Comparison of ENCODE assay signal across 16 cellular contexts in the genomic region with DNA sequence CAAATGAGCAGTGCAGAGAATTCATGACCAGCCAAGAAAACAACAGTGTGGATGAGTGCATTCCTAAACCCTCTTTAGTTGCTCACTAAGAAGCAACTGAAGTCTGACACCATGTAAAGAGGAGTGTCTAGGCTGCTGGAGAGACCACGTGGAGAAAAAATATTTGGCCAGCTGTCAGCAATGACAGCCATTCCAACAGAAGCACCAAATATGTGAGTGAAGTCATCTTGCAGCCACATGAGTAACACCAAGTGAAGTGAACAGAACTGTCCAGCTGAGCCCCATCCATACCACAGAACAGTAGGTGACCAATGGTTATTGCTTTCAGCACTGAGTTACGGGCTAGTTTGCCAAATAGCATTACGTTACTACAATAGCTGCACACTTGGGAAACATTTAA.
DNase-seq lines count a peak whose midpoint lies in the region; ATAC-seq and TF ChIP-seq lines count a peak whose summit lies in the region.
"Had no signal": no experiment of that assay in that cellular context is flagged by ENCODE, and none has a peak within 500 bp of the region (broad histone marks: within the 10 kb centered on the region; RNA-seq: fewer than 3 reads in every experiment).

No MANE protein-coding gene starts in this region.

- peaks cover 11 to 13% of the 10 kb centered on the region in 2 donors for H3K27me3 Mint-ChIP-seq in T-cell

- TF ChIP-seq CTCF in HEK293 (tag by site-specific recombination; IDR thresholded peaks at IDR 0.05) (no peak), astrocyte of the cerebellum (IDR thresholded peaks at IDR 0.05; ENCODE audit: low read depth, low read length, missing control alignments) (no peak)

- POLR2A ChIA-PET in HEK293 (lab: Yijun Ruan, JAX) (no interaction called here), T-cell (lab: Charles Lee) (no interaction called here)

- in situ Hi-C loops in astrocyte of the cerebellum (cut with HindIII; ENCODE audit: low sequenced_read_pairs): no loop called here

- no peaks in the 10 kb centered on the region for H3K4me1 ChIP-seq in HEK293 (ENCODE audit: control insufficient read depth, insufficient read depth, low read length)

- no peaks in the 10 kb centered on the region for H3K9me3 ChIP-seq in HEK293 (ENCODE audit: control insufficient read depth, insufficient read depth, low read depth, low read length)

- H3K36me3 ChIP-seq in HEK293 (ENCODE audit: control insufficient read depth in 2 of 2, insufficient read depth in 1 of 2, low read length in 2 of 2): no peaks in the 10 kb centered on the region
- H3K36me3 ChIP-seq: BLaER1 treated with 17β-estradiol and CSF1 and Interleukin-3, amounts not matched to agents 10 nM and 100 nM had no signal

- H3K4me1 Mint-ChIP-seq in T-cell: no peaks in the 10 kb centered on the region
- H3K4me1 Mint-ChIP-seq: activated naive CD8-positive, alpha-beta T cell treated with anti-CD3 and anti-CD28 coated beads, Interleukin-2, amount 10 ng/mL, durations not matched to agents 7 days and 5 days; H9 had no signal

- H3K4me3 ChIP-seq in HEK293 (ENCODE audit: low read depth, low read length) (no peak overlapping the region), astrocyte of the cerebellum (ENCODE audit: low read depth, low read length) (no peak overlapping the region)
- H3K4me3 ChIP-seq: BLaER1 treated with 17β-estradiol and CSF1 and Interleukin-3, amounts not matched to agents 10 nM and 100 nM; coronary artery had no signal

- peak; percentile 87 for DNase-seq in AG08395 (ENCODE audit: low spot score)
- peak; percentile 99 for DNase-seq in astrocyte of the cerebellum (ENCODE audit: low read depth)
- peak; percentile 83 for DNase-seq in kidney tubule cell (ENCODE audit: low spot score)
- DNase-seq in activated naive CD4-positive, alpha-beta T cell (lab: John Stamatoyannopoulos, UW): no peak
- DNase-seq in activated T-cell treated with anti-CD3 and anti-CD28 coated beads, Interleukin-2, amount 50 U/mL, for 1 hour: no peak
- no peak for DNase-seq in T-cell
- no peak for DNase-seq in activated naive CD4-positive, alpha-beta T cell treated with anti-CD3 and anti-CD28 coated beads, Interleukin-2, amount 50 U/mL, for 72 hours (ENCODE audit: low spot score in 2 of 2)
- DNase-seq: activated naive CD8-positive, alpha-beta T cell treated with anti-CD3 and anti-CD28 coated beads, Interleukin-2, amount 10 ng/mL, durations not matched to agents 7 days and 5 days; erythroblast; H9; NCI-H2171 treated with DMSO at 0.1 percent for 48 hours; posterior cingulate gyrus; SK-N-SH had no signal

- H3K4me3 Mint-ChIP-seq in T-cell: no peak overlapping the region
- H3K4me3 Mint-ChIP-seq: activated naive CD8-positive, alpha-beta T cell treated with anti-CD3 and anti-CD28 coated beads, Interleukin-2, amount 10 ng/mL, durations not matched to agents 7 days and 5 days; H9 had no signal

- no peaks in the 10 kb centered on the region for H3K36me3 Mint-ChIP-seq in T-cell
- no peaks in the 10 kb centered on the region for H3K36me3 Mint-ChIP-seq in activated naive CD4-positive, alpha-beta T cell treated with anti-CD3 and anti-CD28 coated beads, Interleukin-2, amount 50 U/mL, for 72 hours
- H3K36me3 Mint-ChIP-seq: activated naive CD8-positive, alpha-beta T cell treated with anti-CD3 and anti-CD28 coated beads, Interleukin-2, amount 10 ng/mL, durations not matched to agents 7 days and 5 days had no signal

- H3K27ac ChIP-seq in HEK293 (ENCODE audit: extremely low read depth, low read depth, low read length): no peak overlapping the region
- H3K27ac ChIP-seq: BLaER1 treated with 17β-estradiol and CSF1 and Interleukin-3, amounts not matched to agents 10 nM and 100 nM; coronary artery had no signal

- no peak for ATAC-seq in T-cell (replicated peaks in 1 of 4)
- no peak for ATAC-seq in activated naive CD4-positive, alpha-beta T cell treated with anti-CD3 and anti-CD28 coated beads, Interleukin-2, amount 50 U/mL, for 72 hours

- H3K9me3 Mint-ChIP-seq in T-cell: no peaks in the 10 kb centered on the region
- H3K9me3 Mint-ChIP-seq in activated naive CD4-positive, alpha-beta T cell treated with anti-CD3 and anti-CD28 coated beads, Interleukin-2, amount 50 U/mL, for 72 hours: no peaks in the 10 kb centered on the region
- H3K9me3 Mint-ChIP-seq: activated naive CD8-positive, alpha-beta T cell treated with anti-CD3 and anti-CD28 coated beads, Interleukin-2, amount 10 ng/mL, durations not matched to agents 7 days and 5 days; H9 had no signal

- no peak overlapping the region for H3K27ac Mint-ChIP-seq in T-cell
- no peak overlapping the region for H3K27ac Mint-ChIP-seq in activated naive CD4-positive, alpha-beta T cell treated with anti-CD3 and anti-CD28 coated beads, Interleukin-2, amount 50 U/mL, for 72 hours
- H3K27ac Mint-ChIP-seq: activated naive CD8-positive, alpha-beta T cell treated with anti-CD3 and anti-CD28 coated beads, Interleukin-2, amount 10 ng/mL, durations not matched to agents 7 days and 5 days; H9 had no signal

- CTCF ChIA-PET in HEK293 (lab: Yijun Ruan, JAX) (interaction anchor here (0.6 to 1.0 kb wide), 3 partner anchors 19 to 1077 kb away, joined by 3 to 5 read pairs (median 4); no protein-coding TSS in a partner anchor), T-cell (lab: Charles Lee) (no interaction called here)

TF ChIP-seq in HEK293, 187 proteins besides CTCF, POLR2A, EP300 and RAD21:
- TF ChIP-seq ZNF670 (tag by site-specific recombination; IDR thresholded peaks at IDR 0.05; ENCODE audit: low read depth) (no peak), REST (tag by site-specific recombination; IDR thresholded peaks at IDR 0.05) (peak; percentile 58; the same call in 1 of the 2 replicates), FEZF1 (tag by site-specific recombination; IDR thresholded peaks at IDR 0.05) (peak; percentile 86), ZIC2 (tag by site-specific recombination; IDR thresholded peaks at IDR 0.05) (peak; percentile 89), ZFP37 (tag by site-specific recombination; IDR thresholded peaks at IDR 0.05) (peak; percentile 67; the same call in 1 of the 2 replicates), ZNF600 (tag by site-specific recombination; IDR thresholded peaks at IDR 0.05) (peak; percentile 26; the same call in 1 of the 2 replicates)

Comparison
In these comparisons a context has a peak if more than half of its experiments do, and no peak if none do; other contexts are left out.
1. DNase-seq: peak in AG08395 (single experiment), astrocyte of the cerebellum (single experiment) and kidney tubule cell (single experiment); none in activated naive CD4-positive, alpha-beta T cell (0 of 4), activated T-cell treated with anti-CD3 and anti-CD28 coated beads, Interleukin-2, amount 50 U/mL, for 1 hour (single experiment), T-cell (0 of 34) and activated naive CD4-positive, alpha-beta T cell treated with anti-CD3 and anti-CD28 coated beads, Interleukin-2, amount 50 U/mL, for 72 hours (0 of 2).